ENCODE assay signal across 25 cellular contexts in genomic region chr3:185405243-185405642, GRCh38. TPM values are rescaled to one million over a fixed set of nuclear protein-coding genes. Genes with fewer than 3 reads are reported as not detected.
DNase-seq lines count a peak whose midpoint lies in the region; ATAC-seq, FAIRE-seq and TF ChIP-seq lines count a peak whose summit lies in the region.
"Had no signal": no experiment of that assay in that cellular context is flagged by ENCODE, and none has a peak within 500 bp of the region (broad histone marks: within the 10 kb centered on the region; RNA-seq: fewer than 3 reads in every experiment).

No MANE protein-coding gene starts in this region.

- TF ChIP-seq POLR2A in HepG2 (IDR thresholded peaks at IDR 0.05; ENCODE audit: insufficient read depth in 1 of 2, low read depth in 2 of 2, low read length in 2 of 2), result no peak

- 98% methylated on average over 4 of the region's 4 CpGs for WGBS in HepG2 (ENCODE audit: low lambda C conversion rate)

- H3K36me3 Mint-ChIP-seq in naive thymus-derived CD4-positive, alpha-beta T cell, result no peaks in the 10 kb centered on the region
- H3K36me3 Mint-ChIP-seq in effector memory CD8-positive, alpha-beta T cell (ENCODE audit: insufficient read depth), result no peaks in the 10 kb centered on the region

- H3K9ac ChIP-seq in keratinocyte (ENCODE audit: control insufficient read depth, extremely low read depth, insufficient read depth, low read length) (no peak overlapping the region), HepG2 (ENCODE audit: insufficient read depth, low read depth, low read length) (no peak overlapping the region)
- H3K9ac ChIP-seq: BLaER1 treated with 17β-estradiol and CSF1 and Interleukin-3, amounts not matched to agents 10 nM and 100 nM had no signal

- H3K4me2 ChIP-seq in keratinocyte (ENCODE audit: control insufficient read depth, extremely low read depth, insufficient read depth, low read depth, low read length) (no peak overlapping the region), HepG2 (ENCODE audit: low read depth, low read length) (no peak overlapping the region)
- H3K4me2 ChIP-seq: A549; BLaER1 treated with 17β-estradiol and CSF1 and Interleukin-3, amounts not matched to agents 10 nM and 100 nM had no signal

- ATAC-seq in naive thymus-derived CD4-positive, alpha-beta T cell, result no peak
- no peak for ATAC-seq in effector memory CD8-positive, alpha-beta T cell (replicated peaks)
- ATAC-seq in HepG2, result no peak
- ATAC-seq: A549, HCT116, K562 had no signal

- CTCF ChIA-PET in naive thymus-derived CD4-positive, alpha-beta T cell (lab: Charles Lee), result no interaction called here
- CTCF ChIA-PET in HepG2 (lab: Yijun Ruan, JAX; ENCODE audit: low intra/inter-chr PET ratio, low total read pairs), result no interaction called here

- H3K4me1 ChIP-seq in keratinocyte (ENCODE audit: control insufficient read depth, extremely low read depth, insufficient read depth, low read length) (peaks cover 28% of the 10 kb centered on the region), HepG2 (ENCODE audit: insufficient read depth, low read length) (no peaks in the 10 kb centered on the region)
- H3K4me1 ChIP-seq in naive thymus-derived CD4-positive, alpha-beta T cell (ENCODE audit: control insufficient read depth in 2 of 2, insufficient read depth in 2 of 2, low read length in 2 of 2), result no peaks in the 10 kb centered on the region
- H3K4me1 ChIP-seq: A549; BLaER1 treated with 17β-estradiol and CSF1 and Interleukin-3, amounts not matched to agents 10 nM and 100 nM; SJSA1 had no signal

- in situ Hi-C loops in HepG2 (cut with HindIII; ENCODE audit: extremely low pct_ligation_motif_present, low pct_unique_long_range_greater_than_20kb), result no loop called here

- TF ChIP-seq EP300 in HepG2 (IDR thresholded peaks at IDR 0.05; ENCODE audit: low read depth in 2 of 2, low read length in 2 of 2) (no peak), HepG2 (CRISPR knock-in tag; IDR thresholded peaks at IDR 0.05; ENCODE audit: borderline replicate concordance) (no peak)

- no peaks in the 10 kb centered on the region for H3K79me2 ChIP-seq in keratinocyte (ENCODE audit: control insufficient read depth, insufficient read depth, low read length)
- peaks cover 9% of the 10 kb centered on the region for H3K79me2 ChIP-seq in HepG2 (ENCODE audit: insufficient read depth, low read length)

- no TSS peak for BruUV-seq in HepG2 (replicated peaks; lab: Mats Ljungman, UMichigan)

- H3K4me3 ChIP-seq in bronchial epithelial cell (ENCODE audit: low read depth, low read length) (no peak overlapping the region), keratinocyte (ENCODE audit: control insufficient read depth in 2 of 3, extremely low read depth in 1 of 3, insufficient read depth in 2 of 3, low read depth in 1 of 3, low read length in 3 of 3) (no peak overlapping the region), HepG2 (replicated peaks in 1 of 3; ENCODE audit: insufficient read depth in 1 of 3, low read depth in 2 of 3, low read length in 3 of 3) (no peak overlapping the region)
- H3K4me3 ChIP-seq in naive thymus-derived CD4-positive, alpha-beta T cell (ENCODE audit: low read length), result no peak overlapping the region
- H3K4me3 ChIP-seq: A549; BLaER1 treated with 17β-estradiol and CSF1 and Interleukin-3, amounts not matched to agents 10 nM and 100 nM; K562; SJSA1 had no signal

- DNase-seq in NCI-H69 (lab: John Stamatoyannopoulos, UW), result peak; percentile 81
- DNase-seq in bronchial epithelial cell (ENCODE audit: low read depth), result peak; percentile 15
- no peak for DNase-seq in keratinocyte (ENCODE audit: low read depth, low spot score)
- no peak for DNase-seq in amniotic stem cell (lab: John Stamatoyannopoulos, UW)
- DNase-seq in naive thymus-derived CD4-positive, alpha-beta T cell, result no peak
- no peak for DNase-seq in effector memory CD8-positive, alpha-beta T cell
- no peak for DNase-seq in HepG2 (ENCODE audit: low spot score)
- DNase-seq: AML-193; CD4-positive, alpha-beta T cell; DMS79 treated with DMSO at 0.1 percent for 48 hours; GF-D8; Kasumi-1; NCI-H1436; NCI-H187; NCI-H2171; NCI-H226; NCI-H524; Right ventricle myocardium superior; RPMI8226 had no signal

- H3K27ac ChIP-seq in keratinocyte (ENCODE audit: control insufficient read depth, insufficient read depth, low read length) (peak overlapping the region; percentile 5), HepG2 (ENCODE audit: extremely low read length, insufficient read depth, low read length) (no peak overlapping the region)
- H3K27ac ChIP-seq in naive thymus-derived CD4-positive, alpha-beta T cell (ENCODE audit: low read depth, low read length), result no peak overlapping the region
- H3K27ac ChIP-seq: A549; BLaER1 treated with 17β-estradiol and CSF1 and Interleukin-3, amounts not matched to agents 10 nM and 100 nM; SJSA1 had no signal

- no peaks in the 10 kb centered on the region for H3K36me3 ChIP-seq in bronchial epithelial cell (ENCODE audit: control insufficient read depth, insufficient read depth, low read length)
- H3K36me3 ChIP-seq in keratinocyte (ENCODE audit: control insufficient read depth in 2 of 2, extremely low read depth in 1 of 2, insufficient read depth in 2 of 2, low read length in 2 of 2), result no peaks in the 10 kb centered on the region
- no peaks in the 10 kb centered on the region for H3K36me3 ChIP-seq in naive thymus-derived CD4-positive, alpha-beta T cell (ENCODE audit: control insufficient read depth in 2 of 3, insufficient read depth in 3 of 3, low read length in 3 of 3)
- no peaks in the 10 kb centered on the region; a peak in 1 of 5 replicates for H3K36me3 ChIP-seq in HepG2 (replicated peaks in 1 of 2; ENCODE audit: control insufficient read depth in 1 of 2, insufficient read depth in 2 of 2, low read length in 2 of 2)
- H3K36me3 ChIP-seq: BLaER1 treated with 17β-estradiol and CSF1 and Interleukin-3, amounts not matched to agents 10 nM and 100 nM; SJSA1 had no signal

- TF ChIP-seq CTCF in bronchial epithelial cell (IDR thresholded peaks at IDR 0.05; ENCODE audit: insufficient read depth, low read length, severe bottlenecking), result no peak
- no peak for TF ChIP-seq CTCF in keratinocyte (optimal IDR thresholded peaks at IDR 0.05 in 1 of 3, IDR thresholded peaks at IDR 0.05 in 1 of 3, conservative IDR thresholded peaks at IDR 0.05 in 1 of 3; ENCODE audit: extremely low read depth in 1 of 3, insufficient read depth in 2 of 3, low read length in 3 of 3)
- no peak for TF ChIP-seq CTCF in HepG2 (CRISPR knock-in tag; IDR thresholded peaks at IDR 0.05)

- H3K9me3 ChIP-seq in keratinocyte (ENCODE audit: control insufficient read depth, low read depth, low read length) (no peaks in the 10 kb centered on the region), HepG2 (ENCODE audit: low read length) (no peaks in the 10 kb centered on the region)
- no peaks in the 10 kb centered on the region for H3K9me3 ChIP-seq in naive thymus-derived CD4-positive, alpha-beta T cell (ENCODE audit: control insufficient read depth in 2 of 3, low read length in 3 of 3)
- H3K9me3 ChIP-seq: A549; BLaER1 treated with 17β-estradiol and CSF1 and Interleukin-3, amounts not matched to agents 10 nM and 100 nM; SJSA1 had no signal

- H3K4me1 Mint-ChIP-seq in naive thymus-derived CD4-positive, alpha-beta T cell, result no peaks in the 10 kb centered on the region
- H3K4me1 Mint-ChIP-seq in effector memory CD8-positive, alpha-beta T cell (ENCODE audit: low read depth in 2 of 2), result no peaks in the 10 kb centered on the region

- H3K27ac Mint-ChIP-seq in naive thymus-derived CD4-positive, alpha-beta T cell, result no peak overlapping the region
- H3K27ac Mint-ChIP-seq in effector memory CD8-positive, alpha-beta T cell, result no peak overlapping the region
- H3K27ac Mint-ChIP-seq: CD4-positive, alpha-beta T cell had no signal

- H2AFZ ChIP-seq in keratinocyte (ENCODE audit: control insufficient read depth, low read length), result no peak overlapping the region
- H2AFZ ChIP-seq in HepG2 (ENCODE audit: low read length), result no peak overlapping the region

- peaks cover 0 to 23% (median 3%) of the 10 kb centered on the region in 5 donors for H3K27me3 Mint-ChIP-seq in naive thymus-derived CD4-positive, alpha-beta T cell
- H3K27me3 Mint-ChIP-seq in effector memory CD8-positive, alpha-beta T cell, result peaks cover 0 to 9% of the 10 kb centered on the region in 2 donors
- H3K27me3 Mint-ChIP-seq: CD4-positive, alpha-beta T cell had no signal

- FAIRE-seq in bronchial epithelial cell (lab: Jason Lieb, UNC) (no peak), keratinocyte (lab: Jason Lieb, UNC) (peak; percentile 52), HepG2 (lab: Jason Lieb, UNC) (no peak)
- FAIRE-seq: A549, H1, K562 had no signal

- no peaks in the 10 kb centered on the region for H4K20me1 ChIP-seq in keratinocyte (ENCODE audit: control insufficient read depth, extremely low read depth, insufficient read depth, low read length)
- H4K20me1 ChIP-seq in HepG2 (ENCODE audit: insufficient read depth, low read length), result peaks cover 3% of the 10 kb centered on the region; the same call in 1 of the 2 replicates
- H4K20me1 ChIP-seq: BLaER1 treated with 17β-estradiol and CSF1 and Interleukin-3, amounts not matched to agents 10 nM and 100 nM had no signal

- POLR2A ChIA-PET in naive thymus-derived CD4-positive, alpha-beta T cell (lab: Charles Lee), result no interaction called here
- POLR2A ChIA-PET in HepG2 (lab: Yijun Ruan, JAX), result no interaction called here

- H3K27me3 ChIP-seq in bronchial epithelial cell (ENCODE audit: control insufficient read depth, insufficient read depth, low read length) (no peaks in the 10 kb centered on the region), keratinocyte (ENCODE audit: control insufficient read depth, extremely low read depth, insufficient read depth, low read length) (no peaks in the 10 kb centered on the region), HepG2 (ENCODE audit: control insufficient read depth in 1 of 2, insufficient read depth in 2 of 2, low read length in 2 of 2) (no peaks in the 10 kb centered on the region)
- H3K27me3 ChIP-seq in naive thymus-derived CD4-positive, alpha-beta T cell (ENCODE audit: control insufficient read depth in 2 of 2, insufficient read depth in 2 of 2, low read length in 2 of 2), result no peaks in the 10 kb centered on the region
- H3K27me3 ChIP-seq: BLaER1 treated with 17β-estradiol and CSF1 and Interleukin-3, amounts not matched to agents 10 nM and 100 nM; SJSA1 had no signal

- no peaks in the 10 kb centered on the region for H3K9me3 Mint-ChIP-seq in naive thymus-derived CD4-positive, alpha-beta T cell
- H3K9me3 Mint-ChIP-seq in effector memory CD8-positive, alpha-beta T cell, result no peaks in the 10 kb centered on the region
- H3K9me3 Mint-ChIP-seq: CD4-positive, alpha-beta T cell had no signal

- dilution Hi-C loops in keratinocyte (cut with MboI; ENCODE audit: extremely low pct_ligation_motif_present, low sequenced_read_pairs), result no loop called here

- intact Hi-C loops in naive thymus-derived CD4-positive, alpha-beta T cell (cut with micrococcal nuclease), result no loop called here
- intact Hi-C loops in HepG2 (cut with micrococcal nuclease; ENCODE audit: unreplicated experiment), result no loop called here

- no peaks in the 10 kb centered on the region for H3K9me1 ChIP-seq in keratinocyte (ENCODE audit: control insufficient read depth, extremely low read depth, insufficient read depth, low read length)

- no peak overlapping the region for H3K4me3 Mint-ChIP-seq in naive thymus-derived CD4-positive, alpha-beta T cell
- H3K4me3 Mint-ChIP-seq in effector memory CD8-positive, alpha-beta T cell, result no peak overlapping the region
- H3K4me3 Mint-ChIP-seq: CD4-positive, alpha-beta T cell had no signal

- TF ChIP-seq RAD21 in HepG2 (CRISPR knock-in tag; IDR thresholded peaks at IDR 0.05), result no peak

RNA-seq across cellular contexts. Expression of gene MAP3K13, which starts 42.3 kb away (rescaled TPM):
- 14.5 and 25.6 TPM in 2 replicates for total RNA-seq in bronchial epithelial cell
- polyA plus RNA-seq in keratinocyte, result 17.7 to 23.0 TPM (median 21.9 TPM) in 3 replicates
- 16.6 TPM for polyA plus RNA-seq in keratinocyte (2011; ENCODE audit: low read depth)
- polyA plus RNA-seq in keratinocyte (2011; cell fraction: cytosol; rRNA removed), result 16.3 and 30.8 TPM in 2 replicates
- polyA plus RNA-seq in keratinocyte (2011; cell fraction: nucleus; rRNA removed), result 10.3 and 13.0 TPM in 2 replicates
- polyA plus RNA-seq in keratinocyte (2012; ENCODE audit: low replicate concordance), result 19.0 and 19.9 TPM in 2 replicates
- 1.4 to 25.8 TPM (median 21.9 TPM) in 3 replicates for polyA minus RNA-seq in keratinocyte
- 8.4 TPM for polyA minus RNA-seq in keratinocyte (2011; cell fraction: cytosol; rRNA and poly(A)+ RNA removed)
- polyA minus RNA-seq in keratinocyte (2011; cell fraction: nucleus; rRNA and poly(A)+ RNA removed), result 6.0 and 22.0 TPM in 2 replicates
- 1 to 10 TPM; 6.2 to 9.7 (median 7.8) TPM for total RNA-seq in naive thymus-derived CD4-positive, alpha-beta T cell
- polyA plus RNA-seq in naive thymus-derived CD4-positive, alpha-beta T cell, result 10 to 100 TPM; 40.1 to 53.8 TPM
- 26.5 and 34.2 TPM in 2 replicates for total RNA-seq in HepG2 (2016; rRNA removed; fragmentation: Illumina TruSeq; extraction: Trizol)
- total RNA-seq in HepG2 (2016; cell fraction: cytosol; rRNA removed; fragmentation: Illumina TruSeq; extraction: Trizol; ENCODE audit: low read depth), result 33.5 and 33.9 TPM in 2 replicates
- total RNA-seq in HepG2 (2016; cell fraction: insoluble cytoplasmic fraction; rRNA removed; fragmentation: Illumina TruSeq; extraction: Trizol), result 26.2 and 31.9 TPM in 2 replicates
- 41.7 and 52.0 TPM in 2 replicates for total RNA-seq in HepG2 (2016; cell fraction: membrane; rRNA removed; fragmentation: Illumina TruSeq; extraction: Trizol)
- 33.1 and 33.6 TPM in 2 replicates for total RNA-seq in HepG2 (2016; cell fraction: nucleus; rRNA removed; fragmentation: Illumina TruSeq; extraction: Trizol)
- polyA plus RNA-seq in HepG2 (2011; rRNA removed), result 17.3 and 24.2 TPM in 2 replicates
- 7.7 and 13.0 TPM in 2 replicates for polyA plus RNA-seq in HepG2 (2011; cell fraction: cytosol; rRNA removed)
- 8.4 TPM in 2 replicates for polyA plus RNA-seq in HepG2 (2011; cell fraction: nucleus; rRNA removed)
- polyA plus RNA-seq in HepG2 (2012), result 20.7 and 28.8 TPM in 2 replicates
- 34.1 and 37.0 TPM in 2 replicates for polyA plus RNA-seq in HepG2 (2016; cell fraction: cytosol; fragmentation: Illumina TruSeq; extraction: Trizol; ENCODE audit: low read depth)
- 31.2 and 35.6 TPM in 2 replicates for polyA plus RNA-seq in HepG2 (2016; cell fraction: insoluble cytoplasmic fraction; fragmentation: Illumina TruSeq; extraction: Trizol; ENCODE audit: low read depth)
- 56.8 and 60.9 TPM in 2 replicates for polyA plus RNA-seq in HepG2 (2016; cell fraction: membrane; fragmentation: Illumina TruSeq; extraction: Trizol; ENCODE audit: low read depth)
- 16.2 and 16.6 TPM in 2 replicates for polyA plus RNA-seq in HepG2 (2016; cell fraction: nucleus; fragmentation: Illumina TruSeq; extraction: Trizol; ENCODE audit: insufficient read depth, low read depth)
- polyA minus RNA-seq in HepG2 (2011; rRNA and poly(A)+ RNA removed; ENCODE audit: low replicate concordance), result 5.4 and 22.7 TPM in 2 replicates
- 8.8 and 9.8 TPM in 2 replicates for polyA minus RNA-seq in HepG2 (2011; cell fraction: cytosol; rRNA and poly(A)+ RNA removed)
- polyA minus RNA-seq in HepG2 (2011; cell fraction: nucleus; rRNA and poly(A)+ RNA removed), result 59.9 and 62.8 TPM in 2 replicates

Comparison
In these comparisons a context has a peak if more than half of its experiments do, and no peak if none do; other contexts are left out.
1. DNase-seq: peak in NCI-H69 (single experiment) and bronchial epithelial cell (single experiment); none in keratinocyte (single experiment), amniotic stem cell (single experiment), naive thymus-derived CD4-positive, alpha-beta T cell (0 of 9), effector memory CD8-positive, alpha-beta T cell (0 of 3) and HepG2 (single experiment).